ENCODE assay signal across 30 cellular contexts in the genomic region with DNA sequence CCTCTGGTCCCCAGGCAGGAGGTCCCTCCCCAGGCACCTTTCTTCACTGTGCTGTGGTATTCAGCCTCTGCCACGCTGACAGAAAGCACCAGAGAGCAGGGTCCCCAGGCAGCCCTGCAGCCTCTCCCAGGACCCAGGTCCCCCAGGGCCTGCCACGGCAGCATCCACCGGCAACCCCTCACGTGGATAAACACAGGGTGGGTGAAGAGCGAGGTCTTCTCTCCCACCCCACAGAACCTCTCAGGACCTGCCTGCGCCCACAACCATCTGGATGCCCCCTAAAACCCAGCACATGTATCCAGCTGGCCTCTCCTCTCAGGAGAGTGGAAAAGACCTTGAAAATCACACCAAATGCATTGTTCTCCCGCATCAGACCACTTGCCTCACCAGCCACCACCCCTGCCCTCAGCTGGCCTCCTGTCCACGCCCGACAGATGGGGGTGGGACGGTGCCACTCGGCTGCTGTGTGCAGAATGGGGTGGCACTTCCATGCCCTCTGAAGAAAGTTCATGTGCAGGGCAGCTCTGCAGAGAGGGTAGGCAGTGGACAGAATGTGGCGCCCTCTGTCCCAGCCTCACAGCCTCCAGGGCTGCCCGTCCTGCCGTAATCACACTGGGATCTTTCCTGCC. TPM values are rescaled to one million over a fixed set of nuclear protein-coding genes. Genes with fewer than 3 reads are reported as not detected.
"Had no signal": no experiment of that assay in that cellular context is flagged by ENCODE, and none has a peak within 500 bp of the region (broad histone marks: within the 10 kb centered on the region; RNA-seq: fewer than 3 reads in every experiment).

No MANE protein-coding gene starts in this region.

- ATAC-seq: activated CD4-positive, alpha-beta T cell treated with anti-CD3 and anti-CD28 coated beads for 36 hours; activated T-cell treated with anti-CD3 and anti-CD28 coated beads, Interleukin-2, amount 50 U/mL, for 4 hours; effector memory CD8-positive, alpha-beta T cell; left lobe of liver; natural killer cell treated with Interleukin-12 subunit alpha and Interleukin-12 subunit beta and Interleukin-15 and Interleukin-18, amount 100 ng/mL, for 72 hours; pancreas; sciatic nerve had no signal

- H3K4me3 ChIP-seq: adrenal gland, ascending aorta, esophagus squamous epithelium, pancreas, testis, vagina had no signal

- H3K4me1 Mint-ChIP-seq: activated B cell treated with CpG ODN at 0.5 μM for 24 hours; activated CD4-positive, alpha-beta T cell treated with anti-CD3 and anti-CD28 coated beads for 36 hours; central memory CD8-positive, alpha-beta T cell had no signal

- H3K36me3 ChIP-seq: adrenal gland, ascending aorta, esophagus squamous epithelium, pancreas, vagina had no signal

- H3K27me3 ChIP-seq: adrenal gland, ascending aorta, pancreas, testis, vagina had no signal

- H3K9me3 ChIP-seq: adrenal gland, ascending aorta, esophagus squamous epithelium, pancreas, testis, vagina had no signal

- H3K4me3 Mint-ChIP-seq: activated B cell treated with CpG ODN at 0.5 μM for 24 hours; activated CD4-positive, alpha-beta T cell treated with anti-CD3 and anti-CD28 coated beads for 36 hours; activated naive CD8-positive, alpha-beta T cell; activated T-cell treated with anti-CD3 and anti-CD28 coated beads, Interleukin-2, amount 50 U/mL, for 4 hours; central memory CD8-positive, alpha-beta T cell; effector memory CD8-positive, alpha-beta T cell; natural killer cell treated with Interleukin-12 subunit alpha and Interleukin-12 subunit beta and Interleukin-15 and Interleukin-18, amount 100 ng/mL, for 72 hours had no signal

- H3K9me3 Mint-ChIP-seq: activated T-cell treated with anti-CD3 and anti-CD28 coated beads, Interleukin-2, amount 50 U/mL, for 4 hours; activated T-helper 2 cell treated with anti-CD3 and anti-CD28 coated beads, Interferon-gamma antibody, Interleukin-2, Interleukin-4, amounts not matched to agents 10 μg/mL and 5 μg/mL and 100 μg/mL, durations not matched to agents 14 hours and 24 hours and 36 hours; central memory CD8-positive, alpha-beta T cell; effector memory CD8-positive, alpha-beta T cell; natural killer cell treated with Interleukin-12 subunit alpha and Interleukin-12 subunit beta and Interleukin-15 and Interleukin-18, amount 100 ng/mL, for 72 hours had no signal

- H3K4me1 ChIP-seq: ascending aorta had no signal

- H3K27ac Mint-ChIP-seq: activated B cell treated with CpG ODN at 0.5 μM for 24 hours; activated CD4-positive, alpha-beta T cell treated with anti-CD3 and anti-CD28 coated beads for 36 hours; activated naive CD8-positive, alpha-beta T cell; activated T-helper 2 cell treated with anti-CD3 and anti-CD28 coated beads, Interferon-gamma antibody, Interleukin-2, Interleukin-4, amounts not matched to agents 10 μg/mL and 5 μg/mL and 100 μg/mL, durations not matched to agents 14 hours and 24 hours and 36 hours; effector memory CD8-positive, alpha-beta T cell; natural killer cell treated with Interleukin-12 subunit alpha and Interleukin-12 subunit beta and Interleukin-15 and Interleukin-18, amount 100 ng/mL, for 72 hours had no signal

- H3K36me3 Mint-ChIP-seq: activated naive CD8-positive, alpha-beta T cell; natural killer cell treated with Interleukin-12 subunit alpha and Interleukin-12 subunit beta and Interleukin-15 and Interleukin-18, amount 100 ng/mL, for 72 hours had no signal

- DNase-seq: activated B cell treated with CpG ODN at 0.5 μM for 24 hours; activated CD4-positive, alpha-beta T cell treated with anti-CD3 and anti-CD28 coated beads for 36 hours; activated CD4-positive, alpha-beta T cell treated with anti-CD3 and anti-CD28 coated beads, Interleukin-2, amount 50 U/mL, for 48 hours; activated CD8-positive, alpha-beta memory T cell treated with anti-CD3 and anti-CD28 coated beads, Interleukin-2, amount 50 U/mL, for 48 hours; activated naive CD4-positive, alpha-beta T cell; activated T-cell treated with anti-CD3 and anti-CD28 coated beads, Interleukin-2, amount 50 U/mL, for 4 hours; effector memory CD8-positive, alpha-beta T cell; esophagus squamous epithelium; mammary epithelial cell; midbrain; small intestine; stimulated activated CD4-positive, alpha-beta T cell treated with anti-CD3 and anti-CD28 coated beads, Interleukin-2, amount 100 ng/mL, for 48 hours; stimulated activated CD8-positive, alpha-beta memory T cell treated with anti-CD3 and anti-CD28 coated beads, Interleukin-4, amount 100 ng/mL, for 48 hours; stimulated activated naive CD4-positive, alpha-beta T cell; T-helper 9 cell; testis had no signal

- H3K27ac ChIP-seq: adrenal gland, ascending aorta, esophagus squamous epithelium, pancreas, testis, vagina had no signal

- H3K27me3 Mint-ChIP-seq: activated CD4-positive, alpha-beta T cell treated with anti-CD3 and anti-CD28 coated beads for 36 hours; activated naive CD8-positive, alpha-beta T cell; natural killer cell treated with Interleukin-12 subunit alpha and Interleukin-12 subunit beta and Interleukin-15 and Interleukin-18, amount 100 ng/mL, for 72 hours had no signal

RNA-seq across cellular contexts. Expression of a gene that starts 4.0 kb away (rescaled TPM):
- total RNA-seq: activated B cell treated with CpG ODN at 0.5 μM for 24 hours; activated CD4-positive, alpha-beta T cell treated with anti-CD3 and anti-CD28 coated beads for 36 hours; activated CD8-positive, alpha-beta memory T cell treated with anti-CD3 and anti-CD28 coated beads for 36 hours; activated T-cell treated with anti-CD3 and anti-CD28 coated beads, Interleukin-2, amount 50 U/mL, for 4 hours; activated T-helper 2 cell treated with anti-CD3 and anti-CD28 coated beads, Interferon-gamma antibody, Interleukin-2, Interleukin-4, amounts not matched to agents 10 μg/mL and 5 μg/mL and 100 μg/mL, durations not matched to agents 14 hours and 24 hours and 36 hours; dermis microvascular lymphatic vessel endothelial cell; esophagus squamous epithelium; mammary epithelial cell; natural killer cell treated with Interleukin-12 subunit alpha and Interleukin-12 subunit beta and Interleukin-15 and Interleukin-18, amount 100 ng/mL, for 72 hours; pulmonary artery endothelial cell; T-helper 1 cell treated with Interleukin-12 subunit alpha and Interleukin-12 subunit beta and Interleukin-4 antibody, amounts not matched to agents 30 ng/mL and 1 ng/mL, for 36 hours had no signal

RNA-seq across cellular contexts. Expression of a gene that starts 6.1 kb away (rescaled TPM):
- total RNA-seq: activated B cell treated with CpG ODN at 0.5 μM for 24 hours; activated CD4-positive, alpha-beta T cell treated with anti-CD3 and anti-CD28 coated beads for 36 hours; activated CD8-positive, alpha-beta memory T cell treated with anti-CD3 and anti-CD28 coated beads for 36 hours; activated T-cell treated with anti-CD3 and anti-CD28 coated beads, Interleukin-2, amount 50 U/mL, for 4 hours; activated T-helper 2 cell treated with anti-CD3 and anti-CD28 coated beads, Interferon-gamma antibody, Interleukin-2, Interleukin-4, amounts not matched to agents 10 μg/mL and 5 μg/mL and 100 μg/mL, durations not matched to agents 14 hours and 24 hours and 36 hours; adrenal gland; ascending aorta; dermis microvascular lymphatic vessel endothelial cell; natural killer cell treated with Interleukin-12 subunit alpha and Interleukin-12 subunit beta and Interleukin-15 and Interleukin-18, amount 100 ng/mL, for 72 hours; pulmonary artery endothelial cell; sciatic nerve; T-helper 1 cell treated with Interleukin-12 subunit alpha and Interleukin-12 subunit beta and Interleukin-4 antibody, amounts not matched to agents 30 ng/mL and 1 ng/mL, for 36 hours; testis had no signal

RNA-seq across cellular contexts. Expression of a gene that starts 33.5 kb away (rescaled TPM):
- total RNA-seq: activated B cell treated with CpG ODN at 0.5 μM for 24 hours; activated CD4-positive, alpha-beta T cell treated with anti-CD3 and anti-CD28 coated beads for 36 hours; activated CD8-positive, alpha-beta memory T cell treated with anti-CD3 and anti-CD28 coated beads for 36 hours; activated T-helper 2 cell treated with anti-CD3 and anti-CD28 coated beads, Interferon-gamma antibody, Interleukin-2, Interleukin-4, amounts not matched to agents 10 μg/mL and 5 μg/mL and 100 μg/mL, durations not matched to agents 14 hours and 24 hours and 36 hours; ascending aorta; dermis microvascular lymphatic vessel endothelial cell; esophagus squamous epithelium; mammary epithelial cell; natural killer cell treated with Interleukin-12 subunit alpha and Interleukin-12 subunit beta and Interleukin-15 and Interleukin-18, amount 100 ng/mL, for 72 hours; pulmonary artery endothelial cell; sciatic nerve; T-helper 1 cell treated with Interleukin-12 subunit alpha and Interleukin-12 subunit beta and Interleukin-4 antibody, amounts not matched to agents 30 ng/mL and 1 ng/mL, for 36 hours; vagina had no signal
